In genomic region chr15:78921940-78922339, GRCh38 we compare ENCODE assay signal across 27 cellular contexts. TPM values are rescaled to one million over a fixed set of nuclear protein-coding genes. Genes with fewer than 3 reads are reported as not detected.
A peak's percentile ranks its signal among the peaks of the same experiment; 100 is the strongest.
DNase-seq lines count a peak whose midpoint lies in the region; ATAC-seq, FAIRE-seq and TF ChIP-seq lines count a peak whose summit lies in the region.
"Had no signal": no experiment of that assay in that cellular context is flagged by ENCODE, and none has a peak within 500 bp of the region (broad histone marks: within the 10 kb centered on the region; RNA-seq: fewer than 3 reads in every experiment).

No MANE protein-coding gene starts in this region.

- DNase-seq in HepG2 (ENCODE audit: low spot score): no peak
- peak; percentile 53 for DNase-seq in type B pancreatic cell (ENCODE audit: extremely low spot score, unreplicated experiment)
- no peak for DNase-seq in NOMO-1 (lab: John Stamatoyannopoulos, UW; ENCODE audit: unreplicated experiment in 2 of 2)
- no peak for DNase-seq in SJCRH30
- no peak for DNase-seq in SK-N-DZ (ENCODE audit: low spot score)
- DNase-seq: activated CD4-positive, alpha-beta T cell treated with anti-CD3 and anti-CD28 coated beads, Interleukin-2, amount 50 U/mL, for 1 hour; activated CD8-positive, alpha-beta memory T cell treated with anti-CD3 and anti-CD28 coated beads, Interleukin-2, amount 10 ng/mL, durations not matched to agents 7 days and 5 days; aorta; CD4-positive, alpha-beta T cell; central memory CD4-positive, alpha-beta T cell; DMS 273 treated with DMSO at 0.1 percent for 48 hours; glutamatergic neuron; GOT3; Karpas-422; kidney glomerular epithelial cell; mammary epithelial cell; NCI-H524; SK-N-SH; stimulated activated CD4-positive, alpha-beta T cell treated with anti-CD3 and anti-CD28 coated beads, Interleukin-2, amount 100 ng/mL, for 48 hours; stimulated activated naive CD4-positive, alpha-beta T cell; T-helper 9 cell; uterus had no signal

- no peaks in the 10 kb centered on the region for H3K79me2 ChIP-seq in HepG2 (ENCODE audit: insufficient read depth, low read length)

- no peaks in the 10 kb centered on the region for H3K9me3 Mint-ChIP-seq in activated T-helper 17 cell treated with anti-CD3 and anti-CD28 coated beads, Interleukin-2, amount 50 U/mL, for 72 hours
- H3K9me3 Mint-ChIP-seq in type B pancreatic cell: no peaks in the 10 kb centered on the region
- H3K9me3 Mint-ChIP-seq: CD4-positive, alpha-beta T cell had no signal

- H3K4me2 ChIP-seq in HepG2 (ENCODE audit: low read depth, low read length): no peak overlapping the region
- H3K4me2 ChIP-seq: SK-N-SH had no signal

- H3K4me3 ChIP-seq in HepG2 (replicated peaks in 1 of 3; ENCODE audit: insufficient read depth in 1 of 3, low read depth in 2 of 3, low read length in 3 of 3) (no peak overlapping the region), SJCRH30 (no peak overlapping the region)
- H3K4me3 ChIP-seq: skin epidermis, uterus had no signal

- POLR2A ChIA-PET in HepG2 (lab: Yijun Ruan, JAX): no interaction called here

- WGBS in HepG2 (ENCODE audit: low lambda C conversion rate): 100% methylated on average over 13 of the region's 14 CpGs

- TF ChIP-seq RAD21 in HepG2 (CRISPR knock-in tag; IDR thresholded peaks at IDR 0.05): no peak

- no peak for ATAC-seq in activated T-helper 17 cell treated with anti-CD3 and anti-CD28 coated beads, Interleukin-2, amount 50 U/mL, for 72 hours (replicated peaks)
- no peak for ATAC-seq in HepG2

- no peak overlapping the region for H3K9ac ChIP-seq in HepG2 (ENCODE audit: insufficient read depth, low read depth, low read length)
- H3K9ac ChIP-seq: SK-N-SH had no signal

- H3K9me3 ChIP-seq in HepG2 (ENCODE audit: low read length) (no peaks in the 10 kb centered on the region), SJCRH30 (replicated peaks) (no peaks in the 10 kb centered on the region)
- H3K9me3 ChIP-seq: SK-N-SH, uterus had no signal

- no peak overlapping the region for H3K4me3 Mint-ChIP-seq in activated T-helper 17 cell treated with anti-CD3 and anti-CD28 coated beads, Interleukin-2, amount 50 U/mL, for 72 hours
- no peak overlapping the region for H3K4me3 Mint-ChIP-seq in type B pancreatic cell
- H3K4me3 Mint-ChIP-seq: activated CD8-positive, alpha-beta memory T cell treated with anti-CD3 and anti-CD28 coated beads, Interleukin-2, amount 10 ng/mL, durations not matched to agents 7 days and 5 days; activated naive CD8-positive, alpha-beta T cell; CD4-positive, alpha-beta T cell had no signal

- no peaks in the 10 kb centered on the region for H3K27me3 Mint-ChIP-seq in activated T-helper 17 cell treated with anti-CD3 and anti-CD28 coated beads, Interleukin-2, amount 50 U/mL, for 72 hours
- H3K27me3 Mint-ChIP-seq in type B pancreatic cell: no peaks in the 10 kb centered on the region
- H3K27me3 Mint-ChIP-seq: activated CD8-positive, alpha-beta memory T cell treated with anti-CD3 and anti-CD28 coated beads, Interleukin-2, amount 10 ng/mL, durations not matched to agents 7 days and 5 days; activated naive CD8-positive, alpha-beta T cell; CD4-positive, alpha-beta T cell had no signal

- intact Hi-C loops in HepG2 (cut with micrococcal nuclease; ENCODE audit: unreplicated experiment): no loop called here

- no peak for FAIRE-seq in HepG2 (lab: Jason Lieb, UNC)
- FAIRE-seq: HTR-8/SVneo had no signal

- TF ChIP-seq EP300 in HepG2 (IDR thresholded peaks at IDR 0.05; ENCODE audit: low read depth in 2 of 2, low read length in 2 of 2) (no peak), HepG2 (CRISPR knock-in tag; IDR thresholded peaks at IDR 0.05; ENCODE audit: borderline replicate concordance) (no peak)

- CTCF ChIA-PET in HepG2 (lab: Yijun Ruan, JAX; ENCODE audit: low intra/inter-chr PET ratio, low total read pairs): no interaction called here

- no peak overlapping the region for H2AFZ ChIP-seq in HepG2 (ENCODE audit: low read length)

- H3K27ac Mint-ChIP-seq in activated T-helper 17 cell treated with anti-CD3 and anti-CD28 coated beads, Interleukin-2, amount 50 U/mL, for 72 hours: peak overlapping the region; percentile 73
- H3K27ac Mint-ChIP-seq in type B pancreatic cell: no peak overlapping the region
- H3K27ac Mint-ChIP-seq: activated CD8-positive, alpha-beta memory T cell treated with anti-CD3 and anti-CD28 coated beads, Interleukin-2, amount 10 ng/mL, durations not matched to agents 7 days and 5 days; activated naive CD8-positive, alpha-beta T cell; CD4-positive, alpha-beta T cell had no signal

- H3K4me1 ChIP-seq in HepG2 (ENCODE audit: insufficient read depth, low read length): peaks cover 8% of the 10 kb centered on the region
- no peaks in the 10 kb centered on the region for H3K4me1 ChIP-seq in SJCRH30

- peaks cover 2% of the 10 kb centered on the region; the same call in 1 of the 2 replicates for H4K20me1 ChIP-seq in HepG2 (ENCODE audit: insufficient read depth, low read length)

- no peaks in the 10 kb centered on the region for H3K4me1 Mint-ChIP-seq in activated T-helper 17 cell treated with anti-CD3 and anti-CD28 coated beads, Interleukin-2, amount 50 U/mL, for 72 hours
- peaks cover 3% of the 10 kb centered on the region for H3K4me1 Mint-ChIP-seq in type B pancreatic cell (ENCODE audit: unreplicated experiment)
- H3K4me1 Mint-ChIP-seq: activated CD8-positive, alpha-beta memory T cell treated with anti-CD3 and anti-CD28 coated beads, Interleukin-2, amount 10 ng/mL, durations not matched to agents 7 days and 5 days had no signal

- TF ChIP-seq POLR2A in GM19193 (IDR thresholded peaks at IDR 0.05; ENCODE audit: extremely low read depth, insufficient read depth, insufficient read length): peak; percentile 1
- peak in 1 of 2 experiments; percentile 44; a peak in 1 of 4 replicates for TF ChIP-seq POLR2A in HepG2 (IDR thresholded peaks at IDR 0.05; ENCODE audit: insufficient read depth in 1 of 2, low read depth in 2 of 2, low read length in 2 of 2)

- in situ Hi-C loops in HepG2 (cut with HindIII; ENCODE audit: extremely low pct_ligation_motif_present, low pct_unique_long_range_greater_than_20kb): no loop called here

- H3K36me3 ChIP-seq in HepG2 (replicated peaks in 1 of 2; ENCODE audit: control insufficient read depth in 1 of 2, insufficient read depth in 2 of 2, low read length in 2 of 2) (peaks cover 19 to 58% of the 10 kb centered on the region in 2 experiments; a peak in 4 of 5 replicates), SJCRH30 (peaks cover 8% of the 10 kb centered on the region)
- H3K36me3 ChIP-seq: uterus had no signal

- no peaks in the 10 kb centered on the region for H3K27me3 ChIP-seq in HepG2 (ENCODE audit: control insufficient read depth in 1 of 2, insufficient read depth in 2 of 2, low read length in 2 of 2)
- H3K27me3 ChIP-seq in SJCRH30: no peaks in the 10 kb centered on the region
- H3K27me3 ChIP-seq: uterus had no signal

- peaks cover 94% of the 10 kb centered on the region for H3K36me3 Mint-ChIP-seq in activated T-helper 17 cell treated with anti-CD3 and anti-CD28 coated beads, Interleukin-2, amount 50 U/mL, for 72 hours (ENCODE audit: low read depth)
- H3K36me3 Mint-ChIP-seq in type B pancreatic cell: peaks cover 13% of the 10 kb centered on the region
- H3K36me3 Mint-ChIP-seq: activated naive CD8-positive, alpha-beta T cell had no signal

- TF ChIP-seq CTCF in HepG2 (CRISPR knock-in tag; IDR thresholded peaks at IDR 0.05) (no peak), type B pancreatic cell (conservative IDR thresholded peaks at IDR 0.05) (no peak)

- no TSS peak for BruUV-seq in HepG2 (replicated peaks; lab: Mats Ljungman, UMichigan)

- H3K27ac ChIP-seq in HepG2 (ENCODE audit: extremely low read length, insufficient read depth, low read length) (no peak overlapping the region), SJCRH30 (no peak overlapping the region)
- H3K27ac ChIP-seq: uterus had no signal

RNA-seq across cellular contexts. Expression of gene CTSH, which starts 22.9 kb away (rescaled TPM):
- 100 to 1,000 TPM; 306 to 503 TPM for total RNA-seq in activated T-helper 17 cell treated with anti-CD3 and anti-CD28 coated beads, Interleukin-2, amount 50 U/mL, for 72 hours
- total RNA-seq in HepG2 (2016; rRNA removed; fragmentation: Illumina TruSeq; extraction: Trizol) (145 and 265 TPM in 2 replicates), type B pancreatic cell (ENCODE audit: low replicate concordance) (55.4 and 77.1 TPM in 2 replicates)
- total RNA-seq in HepG2 (2016; cell fraction: cytosol; rRNA removed; fragmentation: Illumina TruSeq; extraction: Trizol; ENCODE audit: low read depth): 38.3 and 41.8 TPM in 2 replicates
- total RNA-seq in HepG2 (2016; cell fraction: insoluble cytoplasmic fraction; rRNA removed; fragmentation: Illumina TruSeq; extraction: Trizol): 147 and 263 TPM in 2 replicates
- total RNA-seq in HepG2 (2016; cell fraction: membrane; rRNA removed; fragmentation: Illumina TruSeq; extraction: Trizol): 76.7 and 76.8 TPM in 2 replicates
- total RNA-seq in HepG2 (2016; cell fraction: nucleus; rRNA removed; fragmentation: Illumina TruSeq; extraction: Trizol): 192 and 212 TPM in 2 replicates
- 653 and 707 TPM in 2 replicates for polyA plus RNA-seq in HepG2 (2011; rRNA removed)
- 619 and 690 TPM in 2 replicates for polyA plus RNA-seq in HepG2 (2011; cell fraction: cytosol; rRNA removed)
- 438 and 468 TPM in 2 replicates for polyA plus RNA-seq in HepG2 (2011; cell fraction: nucleus; rRNA removed)
- polyA plus RNA-seq in HepG2 (2012): 370 and 429 TPM in 2 replicates
- 85.5 and 99.3 TPM in 2 replicates for polyA plus RNA-seq in HepG2 (2016; cell fraction: cytosol; fragmentation: Illumina TruSeq; extraction: Trizol; ENCODE audit: low read depth)
- polyA plus RNA-seq in HepG2 (2016; cell fraction: insoluble cytoplasmic fraction; fragmentation: Illumina TruSeq; extraction: Trizol; ENCODE audit: low read depth): 143 and 146 TPM in 2 replicates
- 90.8 and 95.9 TPM in 2 replicates for polyA plus RNA-seq in HepG2 (2016; cell fraction: membrane; fragmentation: Illumina TruSeq; extraction: Trizol; ENCODE audit: low read depth)
- 337 and 346 TPM in 2 replicates for polyA plus RNA-seq in HepG2 (2016; cell fraction: nucleus; fragmentation: Illumina TruSeq; extraction: Trizol; ENCODE audit: insufficient read depth, low read depth)
- 0.44 and 261 TPM in 2 replicates for polyA minus RNA-seq in HepG2 (2011; rRNA and poly(A)+ RNA removed; ENCODE audit: low replicate concordance)
- 172 and 190 TPM in 2 replicates for polyA minus RNA-seq in HepG2 (2011; cell fraction: cytosol; rRNA and poly(A)+ RNA removed)
- polyA minus RNA-seq in HepG2 (2011; cell fraction: nucleus; rRNA and poly(A)+ RNA removed): 126 and 165 TPM in 2 replicates
- 11.4 and 13.5 TPM in 2 replicates for total RNA-seq in SJCRH30 (2014; rRNA removed; shearing (Covaris generic))
- polyA plus RNA-seq in SK-N-DZ (2014; cell fraction: cytosol; rRNA removed): 19.3 and 36.2 TPM in 2 replicates
- 19.5 and 40.3 TPM in 2 replicates for polyA plus RNA-seq in SK-N-DZ (2014; cell fraction: nucleus; rRNA removed)

RNA-seq across cellular contexts. Expression of gene MORF4L1, which starts 49.2 kb away (rescaled TPM):
- 100 to 1,000 TPM; 242 to 244 TPM for total RNA-seq in activated T-helper 17 cell treated with anti-CD3 and anti-CD28 coated beads, Interleukin-2, amount 50 U/mL, for 72 hours
- total RNA-seq in HepG2 (2016; rRNA removed; fragmentation: Illumina TruSeq; extraction: Trizol): 218 and 361 TPM in 2 replicates
- 66.4 and 72.5 TPM in 2 replicates for total RNA-seq in HepG2 (2016; cell fraction: cytosol; rRNA removed; fragmentation: Illumina TruSeq; extraction: Trizol; ENCODE audit: low read depth)
- 223 and 347 TPM in 2 replicates for total RNA-seq in HepG2 (2016; cell fraction: insoluble cytoplasmic fraction; rRNA removed; fragmentation: Illumina TruSeq; extraction: Trizol)
- 116 and 131 TPM in 2 replicates for total RNA-seq in HepG2 (2016; cell fraction: membrane; rRNA removed; fragmentation: Illumina TruSeq; extraction: Trizol)
- 154 and 168 TPM in 2 replicates for total RNA-seq in HepG2 (2016; cell fraction: nucleus; rRNA removed; fragmentation: Illumina TruSeq; extraction: Trizol)
- 182 and 219 TPM in 2 replicates for polyA plus RNA-seq in HepG2 (2011; rRNA removed)
- 86.8 and 139 TPM in 2 replicates for polyA plus RNA-seq in HepG2 (2011; cell fraction: cytosol; rRNA removed)
- polyA plus RNA-seq in HepG2 (2011; cell fraction: nucleus; rRNA removed): 33.5 and 47.3 TPM in 2 replicates
- 278 and 287 TPM in 2 replicates for polyA plus RNA-seq in HepG2 (2012)
- 106 and 118 TPM in 2 replicates for polyA plus RNA-seq in HepG2 (2016; cell fraction: cytosol; fragmentation: Illumina TruSeq; extraction: Trizol; ENCODE audit: low read depth)
- 520 and 546 TPM in 2 replicates for polyA plus RNA-seq in HepG2 (2016; cell fraction: insoluble cytoplasmic fraction; fragmentation: Illumina TruSeq; extraction: Trizol; ENCODE audit: low read depth)
- 179 and 180 TPM in 2 replicates for polyA plus RNA-seq in HepG2 (2016; cell fraction: membrane; fragmentation: Illumina TruSeq; extraction: Trizol; ENCODE audit: low read depth)
- 220 and 225 TPM in 2 replicates for polyA plus RNA-seq in HepG2 (2016; cell fraction: nucleus; fragmentation: Illumina TruSeq; extraction: Trizol; ENCODE audit: insufficient read depth, low read depth)
- 31.6 and 63.1 TPM in 2 replicates for polyA minus RNA-seq in HepG2 (2011; rRNA and poly(A)+ RNA removed; ENCODE audit: low replicate concordance)
- polyA minus RNA-seq in HepG2 (2011; cell fraction: cytosol; rRNA and poly(A)+ RNA removed): 79.8 and 80.8 TPM in 2 replicates
- polyA minus RNA-seq in HepG2 (2011; cell fraction: nucleus; rRNA and poly(A)+ RNA removed): 155 and 159 TPM in 2 replicates
- 372 and 373 TPM in 2 replicates for total RNA-seq in type B pancreatic cell (ENCODE audit: low replicate concordance)
- 282 and 312 TPM in 2 replicates for total RNA-seq in SJCRH30 (2014; rRNA removed; shearing (Covaris generic))
- polyA plus RNA-seq in SK-N-DZ (2014; cell fraction: cytosol; rRNA removed): 199 and 214 TPM in 2 replicates
- 124 and 182 TPM in 2 replicates for polyA plus RNA-seq in SK-N-DZ (2014; cell fraction: nucleus; rRNA removed)
